1 cellular context compared by ENCODE assay signal in genomic region chr7:84207025-84207424, GRCh38.
TF ChIP-seq lines count a peak whose summit lies in the region.

No MANE protein-coding gene starts in this region.

TF ChIP-seq in SK-N-SH treated with all-trans-retinoic acid at 6 μM for 48 hours, 23 proteins besides CTCF, POLR2A, EP300 and RAD21 (continued from another document):
- TF ChIP-seq PATZ1 (CRISPR knock-in tag; IDR thresholded peaks at IDR 0.05; ENCODE audit: borderline replicate concordance), result no peak
- TF ChIP-seq ZFP3 (CRISPR knock-in tag; IDR thresholded peaks at IDR 0.05), result no peak
- TF ChIP-seq CREB5 (CRISPR knock-in tag; IDR thresholded peaks at IDR 0.05; ENCODE audit: low read depth), result no peak
- no peak for TF ChIP-seq ZNF8 (CRISPR knock-in tag; IDR thresholded peaks at IDR 0.05)
- TF ChIP-seq ZC3H10 (CRISPR knock-in tag; IDR thresholded peaks at IDR 0.05), result no peak
- TF ChIP-seq GLIS3 (CRISPR knock-in tag; IDR thresholded peaks at IDR 0.05), result no peak
- TF ChIP-seq SNAI2 (CRISPR knock-in tag; IDR thresholded peaks at IDR 0.05), result no peak
- TF ChIP-seq ESRRG (CRISPR knock-in tag; IDR thresholded peaks at IDR 0.05), result no peak
- no peak for TF ChIP-seq TOX (CRISPR knock-in tag; IDR thresholded peaks at IDR 0.05; ENCODE audit: borderline replicate concordance)
- TF ChIP-seq BACH2 (CRISPR knock-in tag; IDR thresholded peaks at IDR 0.05; ENCODE audit: borderline replicate concordance), result no peak
- no peak for TF ChIP-seq ARNTL (CRISPR knock-in tag; IDR thresholded peaks at IDR 0.05; ENCODE audit: borderline replicate concordance, low read depth)
TF ChIP-seq in SK-N-SH treated with all-trans-retinoic acid at 6 μM for 48 hours: peak in this region for 0.
